ENCODE assay signal across 17 cellular contexts in genomic region chr10:77286851-77287250, GRCh38.
DNase-seq lines count a peak whose midpoint lies in the region; ATAC-seq and TF ChIP-seq lines count a peak whose summit lies in the region.
"Had no signal": no experiment of that assay in that cellular context is flagged by ENCODE, and none has a peak within 500 bp of the region (broad histone marks: within the 10 kb centered on the region; RNA-seq: fewer than 3 reads in every experiment).

No MANE protein-coding gene starts in this region.

- intact Hi-C loops in CD8-positive, alpha-beta T cell (cut with DNase I, micrococcal nuclease) = no loop called here

- H3K27me3 ChIP-seq in adipocyte (replicated peaks; ENCODE audit: control insufficient read depth, insufficient read depth, low read length) (no peaks in the 10 kb centered on the region), muscle layer of colon (ENCODE audit: control insufficient read depth in 1 of 2, insufficient read depth in 2 of 2, low read length in 2 of 2) (no peaks in the 10 kb centered on the region)
- no peaks in the 10 kb centered on the region for H3K27me3 ChIP-seq in CD8-positive, alpha-beta T cell (ENCODE audit: insufficient read depth, low read length)
- H3K27me3 ChIP-seq: right atrium auricular region had no signal

- H3K27ac Mint-ChIP-seq in CD8-positive, alpha-beta T cell = no peak overlapping the region
- H3K27ac Mint-ChIP-seq: activated CD4-positive, alpha-beta T cell treated with anti-CD3 and anti-CD28 coated beads for 36 hours; effector memory CD8-positive, alpha-beta T cell had no signal

- H3K36me3 Mint-ChIP-seq in CD8-positive, alpha-beta T cell = no peaks in the 10 kb centered on the region

- no peak overlapping the region for H3K4me3 Mint-ChIP-seq in CD8-positive, alpha-beta T cell
- H3K4me3 Mint-ChIP-seq: activated CD4-positive, alpha-beta T cell treated with anti-CD3 and anti-CD28 coated beads for 36 hours; effector memory CD8-positive, alpha-beta T cell had no signal

- no peaks in the 10 kb centered on the region for H3K27me3 Mint-ChIP-seq in CD8-positive, alpha-beta T cell (ENCODE audit: low read depth)

- peak; percentile 23 for DNase-seq in COR-L47 (lab: John Stamatoyannopoulos, UW)
- peak; percentile 45 for DNase-seq in NCI-H146 (lab: John Stamatoyannopoulos, UW)
- peak; percentile 38 for DNase-seq in adipocyte (ENCODE audit: low read depth)
- no peak for DNase-seq in stimulated activated CD8-positive, alpha-beta memory T cell treated with anti-CD3 and anti-CD28 coated beads, Interleukin-4, amount 100 ng/mL, for 48 hours
- DNase-seq in CD8-positive, alpha-beta T cell = no peak
- DNase-seq: activated CD4-positive, alpha-beta T cell treated with anti-CD3 and anti-CD28 coated beads for 36 hours; Calu3; effector memory CD8-positive, alpha-beta T cell; GDM1; kidney; PC-3; T1000 had no signal

- peak overlapping the region; percentile 38 for H3K27ac ChIP-seq in muscle layer of colon (ENCODE audit: low read depth, low read length)
- no peak overlapping the region for H3K27ac ChIP-seq in CD8-positive, alpha-beta T cell (ENCODE audit: low read depth, low read length)
- H3K27ac ChIP-seq: hepatocyte, right atrium auricular region had no signal

- CTCF ChIA-PET in CD8-positive, alpha-beta T cell (lab: Charles Lee) = no interaction called here

- peaks cover 29% of the 10 kb centered on the region for H3K4me1 Mint-ChIP-seq in CD8-positive, alpha-beta T cell (ENCODE audit: low read depth)

- H3K4me3 ChIP-seq in adipocyte (ENCODE audit: low read length) (no peak overlapping the region), muscle layer of colon (ENCODE audit: low read depth in 1 of 2, low read length in 2 of 2) (no peak overlapping the region)
- H3K4me3 ChIP-seq in CD8-positive, alpha-beta T cell (ENCODE audit: low read depth, low read length) = no peak overlapping the region
- H3K4me3 ChIP-seq: hepatocyte, right atrium auricular region had no signal

- no peaks in the 10 kb centered on the region for H3K9me3 ChIP-seq in adipocyte (ENCODE audit: control insufficient read depth, low read length)
- no peaks in the 10 kb centered on the region for H3K9me3 ChIP-seq in muscle layer of colon (ENCODE audit: low read length)
- H3K9me3 ChIP-seq in CD8-positive, alpha-beta T cell (ENCODE audit: low read length) = no peaks in the 10 kb centered on the region
- H3K9me3 ChIP-seq: right atrium auricular region had no signal

- no peak overlapping the region for H3K9ac ChIP-seq in adipocyte (ENCODE audit: low read length)
- no peak overlapping the region for H3K9ac ChIP-seq in muscle layer of colon (ENCODE audit: low read length)

- no peak for ATAC-seq in HG03039 (IDR thresholded peaks at IDR 0.05; ENCODE audit: unreplicated experiment)
- ATAC-seq in CD8-positive, alpha-beta T cell = no peak
- ATAC-seq in HG03354 (IDR thresholded peaks at IDR 0.05; ENCODE audit: poor library complexity, severe bottlenecking, unreplicated experiment) = no peak
- ATAC-seq: activated CD4-positive, alpha-beta T cell treated with anti-CD3 and anti-CD28 coated beads for 36 hours; effector memory CD8-positive, alpha-beta T cell had no signal

- H3K4me1 ChIP-seq in adipocyte (ENCODE audit: control insufficient read depth, insufficient read depth, low read length) = peaks cover 15% of the 10 kb centered on the region
- H3K4me1 ChIP-seq in muscle layer of colon (ENCODE audit: insufficient read depth, low read length) = peaks cover 76% of the 10 kb centered on the region
- H3K4me1 ChIP-seq in CD8-positive, alpha-beta T cell (ENCODE audit: insufficient read depth, low read length) = peaks cover 5% of the 10 kb centered on the region

- POLR2A ChIA-PET in CD8-positive, alpha-beta T cell (lab: Charles Lee) = no interaction called here

- H3K36me3 ChIP-seq in adipocyte (ENCODE audit: control insufficient read depth, insufficient read depth, low read length, severe bottlenecking) (no peaks in the 10 kb centered on the region), muscle layer of colon (ENCODE audit: insufficient read depth, low read length) (no peaks in the 10 kb centered on the region)
- no peaks in the 10 kb centered on the region for H3K36me3 ChIP-seq in CD8-positive, alpha-beta T cell (ENCODE audit: insufficient read depth, low read length)
- H3K36me3 ChIP-seq: right atrium auricular region had no signal

- TF ChIP-seq CTCF in CD8-positive, alpha-beta T cell (IDR thresholded peaks at IDR 0.05) = no peak

- no peaks in the 10 kb centered on the region for H3K9me3 Mint-ChIP-seq in CD8-positive, alpha-beta T cell
- H3K9me3 Mint-ChIP-seq: effector memory CD8-positive, alpha-beta T cell had no signal

Comparison
In these comparisons a context has a peak if more than half of its experiments do, and no peak if none do; other contexts are left out.
1. DNase-seq: peak in COR-L47 (single experiment), NCI-H146 (single experiment) and adipocyte (single experiment); none in stimulated activated CD8-positive, alpha-beta memory T cell treated with anti-CD3 and anti-CD28 coated beads, Interleukin-4, amount 100 ng/mL, for 48 hours (single experiment) and CD8-positive, alpha-beta T cell (0 of 7).